ENCODE assay signal across 35 cellular contexts in the genomic region with DNA sequence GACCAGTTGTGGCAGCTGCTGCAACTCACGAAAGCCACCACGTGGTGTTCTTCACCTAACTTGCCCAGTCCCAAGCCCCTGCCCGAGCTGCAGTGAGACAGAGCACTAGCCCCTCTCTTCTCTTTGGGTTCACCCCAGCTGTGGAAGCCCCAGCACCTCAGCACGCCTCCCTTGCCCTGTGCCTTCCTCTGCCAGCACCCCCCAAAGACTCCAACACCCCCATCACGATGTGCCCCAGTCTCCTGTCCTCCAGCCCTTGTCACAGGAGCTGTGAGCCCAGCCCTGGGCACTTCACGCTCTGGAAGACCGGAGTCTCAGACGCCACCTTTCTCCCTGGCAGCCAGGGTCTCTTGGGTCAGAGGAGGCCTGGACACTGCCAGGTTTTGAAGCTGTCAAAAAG. TPM values are rescaled to one million over a fixed set of nuclear protein-coding genes. Genes with fewer than 3 reads are reported as not detected.
"Had no signal": no experiment of that assay in that cellular context is flagged by ENCODE, and none has a peak within 500 bp of the region (broad histone marks: within the 10 kb centered on the region; RNA-seq: fewer than 3 reads in every experiment).

No MANE protein-coding gene starts in this region.

- H3K27me3 Mint-ChIP-seq: type B pancreatic cell had no signal

- H3K27ac Mint-ChIP-seq: natural killer cell treated with Interleukin-12 subunit alpha and Interleukin-12 subunit beta and Interleukin-15 and Interleukin-18, amount 100 ng/mL, for 72 hours; nephron progenitor cell; neural progenitor cell; stimulated activated effector memory CD8-positive, alpha-beta T cell treated with anti-CD3 and anti-CD28 coated beads, Interleukin-12 subunit alpha, Interleukin-12 subunit beta, amount 100 ng/mL, for 72 hours; stimulated activated naive B cell treated with anti-CD40 and anti-IgM and Interleukin-4, amounts not matched to agents 10 μg/mL and 1 μg/mL and 100 μg/mL, for 72 hours; stimulated activated naive CD8-positive, alpha-beta T cell treated with anti-CD3 and anti-CD28 coated beads, Interleukin-15, Interleukin-2, amounts not matched to agents 100 ng/mL and 50 ng/mL, for 24 hours; type B pancreatic cell had no signal

- H3K27me3 ChIP-seq: neural progenitor cell, ovary, right lobe of liver, testis, tibial artery, transverse colon, upper lobe of right lung, uterus had no signal

- H3K36me3 ChIP-seq: neural progenitor cell, neutrophil, ovary, right lobe of liver, stomach, suprapubic skin, tibial artery, transverse colon, upper lobe of right lung, uterus had no signal

- H2AFZ ChIP-seq: neural progenitor cell, parathyroid adenoma had no signal

- H3K9ac ChIP-seq: neural progenitor cell, parathyroid adenoma had no signal

- ATAC-seq: naive thymus-derived CD8-positive, alpha-beta T cell; natural killer cell treated with Interleukin-12 subunit alpha and Interleukin-12 subunit beta and Interleukin-15 and Interleukin-18, amount 100 ng/mL, for 72 hours; psoas muscle; right cardiac atrium; right lobe of liver; stimulated activated effector memory CD8-positive, alpha-beta T cell treated with anti-CD3 and anti-CD28 coated beads, Interleukin-12 subunit alpha, Interleukin-12 subunit beta, amount 100 ng/mL, for 72 hours; stimulated activated naive B cell treated with anti-CD40 and anti-IgM and Interleukin-4, amounts not matched to agents 10 μg/mL and 1 μg/mL and 100 μg/mL, for 72 hours; upper lobe of right lung had no signal

- H3K36me3 Mint-ChIP-seq: stimulated activated effector memory CD8-positive, alpha-beta T cell treated with anti-CD3 and anti-CD28 coated beads, Interleukin-12 subunit alpha, Interleukin-12 subunit beta, amount 100 ng/mL, for 72 hours had no signal

- H3K27ac ChIP-seq: neural progenitor cell, neutrophil, ovary, parathyroid adenoma, psoas muscle, right lobe of liver, sigmoid colon, stomach, suprapubic skin, testis, tibial artery, transverse colon, upper lobe of right lung, uterus had no signal

- H3K4me2 ChIP-seq: neural progenitor cell had no signal

- FAIRE-seq: small intestine had no signal

- H3K4me3 ChIP-seq: neural progenitor cell, ovary, psoas muscle, right lobe of liver, sigmoid colon, stomach, suprapubic skin, testis, tibial artery, transverse colon, upper lobe of right lung, uterus had no signal

- DNase-seq: naive B cell; nephron progenitor cell; nucleus accumbens; ovary; psoas muscle; right cardiac atrium; right lobe of liver; sigmoid colon; small intestine; stimulated activated CD4-positive, alpha-beta T cell treated with anti-CD3 and anti-CD28 coated beads, Interleukin-15, amount 100 ng/mL, for 24 hours; stimulated activated CD4-positive, alpha-beta T cell treated with anti-CD3 and anti-CD28 coated beads, Interleukin-2, amount 100 ng/mL, for 24 hours; stimulated activated CD4-positive, alpha-beta T cell treated with anti-CD3 and anti-CD28 coated beads, Interleukin-2, amount 100 ng/mL, for 48 hours; stimulated activated CD4-positive, alpha-beta T cell treated with anti-CD3 and anti-CD28 coated beads, Interleukin-4, amount 100 ng/mL, for 24 hours; stimulated activated naive B cell treated with anti-CD40 and anti-IgM and Interleukin-4, amounts not matched to agents 10 μg/mL and 1 μg/mL and 100 μg/mL, for 72 hours; stimulated activated naive CD4-positive, alpha-beta T cell treated with Interleukin-2 at 50 U/mL for 16 hours; stomach; testis; tibial artery; transverse colon; upper lobe of right lung; uterus had no signal

- H3K4me1 ChIP-seq: parathyroid adenoma, psoas muscle, right lobe of liver, upper lobe of right lung, uterus had no signal

- H3K4me3 Mint-ChIP-seq: natural killer cell treated with Interleukin-12 subunit alpha and Interleukin-12 subunit beta and Interleukin-15 and Interleukin-18, amount 100 ng/mL, for 72 hours; nephron progenitor cell; neural progenitor cell; stimulated activated effector memory CD8-positive, alpha-beta T cell treated with anti-CD3 and anti-CD28 coated beads, Interleukin-12 subunit alpha, Interleukin-12 subunit beta, amount 100 ng/mL, for 72 hours; stimulated activated naive CD8-positive, alpha-beta T cell treated with anti-CD3 and anti-CD28 coated beads, Interleukin-15, Interleukin-2, amounts not matched to agents 100 ng/mL and 50 ng/mL, for 24 hours; type B pancreatic cell had no signal

- H3K9me3 ChIP-seq: right lobe of liver, suprapubic skin, testis, uterus had no signal

RNA-seq across cellular contexts. Expression of gene ZSCAN1, which starts 23.0 kb away (rescaled TPM):
- total RNA-seq: naive thymus-derived CD8-positive, alpha-beta T cell; natural killer cell treated with Interleukin-12 subunit alpha and Interleukin-12 subunit beta and Interleukin-15 and Interleukin-18, amount 100 ng/mL, for 72 hours; omental fat pad; psoas muscle; renal cortical epithelial cell; right lobe of liver; sigmoid colon; skeletal muscle tissue; subcutaneous adipose tissue; suprapubic skin; transverse colon; upper lobe of right lung; urinary bladder; uterus had no signal
- polyA plus RNA-seq: naive thymus-derived CD8-positive, alpha-beta T cell; psoas muscle had no signal
